Comparison of ENCODE assay signal across 24 cellular contexts in the genomic region with DNA sequence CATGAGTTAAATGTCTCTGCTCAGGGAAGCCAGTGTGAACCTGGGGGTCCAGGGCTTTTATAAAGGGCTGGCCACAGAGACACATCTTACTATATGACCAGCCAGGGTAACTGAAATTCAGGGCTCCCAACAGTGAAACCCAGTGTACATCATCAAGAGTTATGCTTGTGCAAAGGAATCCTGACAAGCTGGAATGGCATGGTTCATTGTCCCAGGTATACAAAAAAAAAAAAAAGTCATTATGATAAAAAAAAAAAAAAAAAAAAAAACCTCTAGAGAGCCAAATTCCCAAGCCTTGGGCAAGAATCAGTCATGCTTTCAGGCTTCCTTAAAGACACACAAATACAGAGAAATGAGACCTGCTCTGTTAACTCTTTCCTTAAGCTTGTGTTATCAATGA.
"Had no signal": no experiment of that assay in that cellular context is flagged by ENCODE, and none has a peak within 500 bp of the region (broad histone marks: within the 10 kb centered on the region; RNA-seq: fewer than 3 reads in every experiment).

No MANE protein-coding gene starts in this region.

- H3K4me3 ChIP-seq: K562, SJSA1, SK-N-MC had no signal

- H3K36me3 ChIP-seq: SJSA1 had no signal

- ATAC-seq: K562 had no signal

- H3K27ac ChIP-seq: HL-60, KMS-11, SJSA1, SK-N-MC had no signal

- DNase-seq: Kasumi-1, MM.1S, NCI-H1092 treated with DMSO at 0.1 percent for 48 hours, NCI-H1436, NCI-H187, NCI-H2029, NCI-H2081 treated with DMSO at 0.1 percent for 48 hours, NCI-H2171, NCI-H226, NCI-H446, NCI-H510A, NCI-H524 treated with DMSO at 0.1 percent for 48 hours, NCI-H69, NCI-H774, Right ventricle myocardium superior, RPMI8226, SIG-M5 had no signal

- H3K27me3 ChIP-seq: SJSA1 had no signal

- FAIRE-seq: HTR-8/SVneo, K562, RCC 7860 had no signal
